ENCODE assay signal across 8 cellular contexts in genomic region chr11:66957971-66958231, GRCh38. TPM values are rescaled to one million over a fixed set of nuclear protein-coding genes. Genes with fewer than 3 reads are reported as not detected.
DNase-seq lines count a peak whose midpoint lies in the region; ATAC-seq and TF ChIP-seq lines count a peak whose summit lies in the region.

No MANE protein-coding gene starts in this region.

- TF ChIP-seq CTCF in GM06990 (IDR thresholded peaks at IDR 0.05; ENCODE audit: insufficient read depth, low read length, poor library complexity, severe bottlenecking), result no peak

- H3K4me1 ChIP-seq in iPS DF 6.9 (ENCODE audit: control insufficient read depth, insufficient read depth, low read length), result peaks cover 2% of the 10 kb centered on the region; the same call in 1 of the 2 replicates

- no peaks in the 10 kb centered on the region for H3K9me3 ChIP-seq in iPS DF 6.9 (ENCODE audit: control insufficient read depth, insufficient read depth, low read length)

- intact Hi-C loops in activated T-helper 1 cell treated with anti-CD3 and anti-CD28 coated beads, Interleukin-12 subunit alpha, Interleukin-12 subunit beta, Interleukin-2, Interleukin-4 antibody, amounts not matched to agents 30 ng/mL and 10 ng/mL and 1 ng/mL, durations not matched to agents 14 hours and 24 hours and 36 hours (cut with micrococcal nuclease), result loop anchor here (1.0 to 5.0 kb wide), 9 partner anchors 102 to 550 kb away; partner anchors contain the start of genes AIP, CDK2AP2, DPP3 and KDM2A

- H3K27ac Mint-ChIP-seq in activated T-helper 1 cell treated with anti-CD3 and anti-CD28 coated beads, Interleukin-12 subunit alpha, Interleukin-12 subunit beta, Interleukin-2, Interleukin-4 antibody, amounts not matched to agents 30 ng/mL and 10 ng/mL and 1 ng/mL, durations not matched to agents 14 hours and 24 hours and 36 hours, result no peak overlapping the region

- DNase-seq in GM06990 (ENCODE audit: extremely low read depth, insufficient read length), result no peak
- no peak for DNase-seq in activated T-helper 1 cell treated with anti-CD3 and anti-CD28 coated beads, Interleukin-12 subunit alpha, Interleukin-12 subunit beta, Interleukin-2, Interleukin-4 antibody, amounts not matched to agents 30 ng/mL and 10 ng/mL and 1 ng/mL, durations not matched to agents 14 hours and 24 hours and 36 hours (ENCODE audit: low spot score)
- DNase-seq in iPS DF 6.9 (ENCODE audit: low read depth, low spot score), result no peak
- peak; percentile 13 to 15 for DNase-seq in stimulated activated CD8-positive, alpha-beta memory T cell treated with anti-CD3 and anti-CD28 coated beads, Interleukin-7, amount 100 ng/mL, for 1 hour (ENCODE audit: low read depth in 2 of 2)
- no peak for DNase-seq in MV-4-11 (lab: John Stamatoyannopoulos, UW)
- DNase-seq in DMS53 (lab: John Stamatoyannopoulos, UW), result no peak
- no peak for DNase-seq in inferior parietal cortex (ENCODE audit: extremely low spot score)

- H3K9me3 Mint-ChIP-seq in activated T-helper 1 cell treated with anti-CD3 and anti-CD28 coated beads, Interleukin-12 subunit alpha, Interleukin-12 subunit beta, Interleukin-2, Interleukin-4 antibody, amounts not matched to agents 30 ng/mL and 10 ng/mL and 1 ng/mL, durations not matched to agents 14 hours and 24 hours and 36 hours, result no peaks in the 10 kb centered on the region

- peak overlapping the region; percentile 81 for H3K4me3 ChIP-seq in GM06990 (replicated peaks; ENCODE audit: low read depth, low read length)
- peak overlapping the region; percentile 97; the same call in 1 of the 2 replicates for H3K4me3 ChIP-seq in iPS DF 6.9 (ENCODE audit: low read length)

- no CpG with 5 or more reads among the region's 40 CpGs for WGBS in iPS DF 6.9 (ENCODE audit: insufficient coverage, insufficient read length)

- H3K36me3 ChIP-seq in GM06990 (ENCODE audit: control insufficient read depth, insufficient read depth, low read length) (no peaks in the 10 kb centered on the region), iPS DF 6.9 (ENCODE audit: control insufficient read depth, insufficient read depth, low read length) (no peaks in the 10 kb centered on the region)

- H3K4me1 Mint-ChIP-seq in activated T-helper 1 cell treated with anti-CD3 and anti-CD28 coated beads, Interleukin-12 subunit alpha, Interleukin-12 subunit beta, Interleukin-2, Interleukin-4 antibody, amounts not matched to agents 30 ng/mL and 10 ng/mL and 1 ng/mL, durations not matched to agents 14 hours and 24 hours and 36 hours (ENCODE audit: low read depth), result peaks cover 29% of the 10 kb centered on the region

- H3K27me3 ChIP-seq in GM06990 (replicated peaks; ENCODE audit: control insufficient read depth, insufficient read depth, low read length), result no peaks in the 10 kb centered on the region
- no peaks in the 10 kb centered on the region for H3K27me3 ChIP-seq in iPS DF 6.9 (ENCODE audit: control insufficient read depth, insufficient read depth, low read length)

- peak overlapping the region; percentile 83 for H3K4me3 Mint-ChIP-seq in activated T-helper 1 cell treated with anti-CD3 and anti-CD28 coated beads, Interleukin-12 subunit alpha, Interleukin-12 subunit beta, Interleukin-2, Interleukin-4 antibody, amounts not matched to agents 30 ng/mL and 10 ng/mL and 1 ng/mL, durations not matched to agents 14 hours and 24 hours and 36 hours

- H3K27me3 Mint-ChIP-seq in activated T-helper 1 cell treated with anti-CD3 and anti-CD28 coated beads, Interleukin-12 subunit alpha, Interleukin-12 subunit beta, Interleukin-2, Interleukin-4 antibody, amounts not matched to agents 30 ng/mL and 10 ng/mL and 1 ng/mL, durations not matched to agents 14 hours and 24 hours and 36 hours (ENCODE audit: insufficient read depth), result peaks cover 16% of the 10 kb centered on the region

- ATAC-seq in HG02623 (IDR thresholded peaks at IDR 0.05; ENCODE audit: unreplicated experiment), result peak; percentile 21

- H3K36me3 Mint-ChIP-seq in activated T-helper 1 cell treated with anti-CD3 and anti-CD28 coated beads, Interleukin-12 subunit alpha, Interleukin-12 subunit beta, Interleukin-2, Interleukin-4 antibody, amounts not matched to agents 30 ng/mL and 10 ng/mL and 1 ng/mL, durations not matched to agents 14 hours and 24 hours and 36 hours (ENCODE audit: low read depth), result no peaks in the 10 kb centered on the region

- no peak overlapping the region for H3K27ac ChIP-seq in iPS DF 6.9 (ENCODE audit: low read length)

RNA-seq across cellular contexts. Expression of gene PC, which starts 0.3 kb away (rescaled TPM):
- 11.2 and 15.9 TPM in 2 replicates for total RNA-seq in activated T-helper 1 cell treated with anti-CD3 and anti-CD28 coated beads, Interleukin-12 subunit alpha, Interleukin-12 subunit beta, Interleukin-2, Interleukin-4 antibody, amounts not matched to agents 30 ng/mL and 10 ng/mL and 1 ng/mL, durations not matched to agents 14 hours and 24 hours and 36 hours

RNA-seq across cellular contexts. Expression of gene C11orf86, which starts 17.2 kb away (rescaled TPM):
- total RNA-seq in activated T-helper 1 cell treated with anti-CD3 and anti-CD28 coated beads, Interleukin-12 subunit alpha, Interleukin-12 subunit beta, Interleukin-2, Interleukin-4 antibody, amounts not matched to agents 30 ng/mL and 10 ng/mL and 1 ng/mL, durations not matched to agents 14 hours and 24 hours and 36 hours, result not detected in 2 replicates

Comparison
In these comparisons a context has a peak if more than half of its experiments do, and no peak if none do; other contexts are left out.
1. DNase-seq: peak in stimulated activated CD8-positive, alpha-beta memory T cell treated with anti-CD3 and anti-CD28 coated beads, Interleukin-7, amount 100 ng/mL, for 1 hour (2 of 2); none in GM06990 (single experiment), activated T-helper 1 cell treated with anti-CD3 and anti-CD28 coated beads, Interleukin-12 subunit alpha, Interleukin-12 subunit beta, Interleukin-2, Interleukin-4 antibody, amounts not matched to agents 30 ng/mL and 10 ng/mL and 1 ng/mL, durations not matched to agents 14 hours and 24 hours and 36 hours (single experiment), iPS DF 6.9 (single experiment), MV-4-11 (single experiment), DMS53 (single experiment) and inferior parietal cortex (single experiment).